1 cellular context compared by ENCODE assay signal in the genomic region with DNA sequence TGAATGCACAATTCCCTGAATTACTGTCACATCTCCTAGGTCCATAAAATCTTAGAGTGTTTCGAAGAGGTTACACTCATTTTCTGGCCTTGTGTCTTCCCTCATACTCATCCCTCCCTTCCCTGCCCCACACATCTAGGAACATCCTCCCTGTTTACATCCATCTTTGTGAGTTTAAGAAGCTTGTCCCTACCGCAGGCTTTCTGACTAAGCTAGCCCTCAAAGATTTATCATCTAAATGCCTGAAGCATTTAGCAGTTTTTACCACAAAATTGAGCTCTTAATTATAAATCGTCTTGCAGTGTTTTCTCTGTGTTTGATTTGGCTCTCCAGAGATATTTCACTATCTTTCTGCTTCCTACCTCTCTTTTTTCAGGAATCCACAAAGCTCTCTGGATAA.
TF ChIP-seq lines count a peak whose summit lies in the region.

No MANE protein-coding gene starts in this region.

TF ChIP-seq in GM23338, 12 proteins besides CTCF, POLR2A, EP300 and RAD21 (continued from another document):
- TF ChIP-seq, protein P1, sequence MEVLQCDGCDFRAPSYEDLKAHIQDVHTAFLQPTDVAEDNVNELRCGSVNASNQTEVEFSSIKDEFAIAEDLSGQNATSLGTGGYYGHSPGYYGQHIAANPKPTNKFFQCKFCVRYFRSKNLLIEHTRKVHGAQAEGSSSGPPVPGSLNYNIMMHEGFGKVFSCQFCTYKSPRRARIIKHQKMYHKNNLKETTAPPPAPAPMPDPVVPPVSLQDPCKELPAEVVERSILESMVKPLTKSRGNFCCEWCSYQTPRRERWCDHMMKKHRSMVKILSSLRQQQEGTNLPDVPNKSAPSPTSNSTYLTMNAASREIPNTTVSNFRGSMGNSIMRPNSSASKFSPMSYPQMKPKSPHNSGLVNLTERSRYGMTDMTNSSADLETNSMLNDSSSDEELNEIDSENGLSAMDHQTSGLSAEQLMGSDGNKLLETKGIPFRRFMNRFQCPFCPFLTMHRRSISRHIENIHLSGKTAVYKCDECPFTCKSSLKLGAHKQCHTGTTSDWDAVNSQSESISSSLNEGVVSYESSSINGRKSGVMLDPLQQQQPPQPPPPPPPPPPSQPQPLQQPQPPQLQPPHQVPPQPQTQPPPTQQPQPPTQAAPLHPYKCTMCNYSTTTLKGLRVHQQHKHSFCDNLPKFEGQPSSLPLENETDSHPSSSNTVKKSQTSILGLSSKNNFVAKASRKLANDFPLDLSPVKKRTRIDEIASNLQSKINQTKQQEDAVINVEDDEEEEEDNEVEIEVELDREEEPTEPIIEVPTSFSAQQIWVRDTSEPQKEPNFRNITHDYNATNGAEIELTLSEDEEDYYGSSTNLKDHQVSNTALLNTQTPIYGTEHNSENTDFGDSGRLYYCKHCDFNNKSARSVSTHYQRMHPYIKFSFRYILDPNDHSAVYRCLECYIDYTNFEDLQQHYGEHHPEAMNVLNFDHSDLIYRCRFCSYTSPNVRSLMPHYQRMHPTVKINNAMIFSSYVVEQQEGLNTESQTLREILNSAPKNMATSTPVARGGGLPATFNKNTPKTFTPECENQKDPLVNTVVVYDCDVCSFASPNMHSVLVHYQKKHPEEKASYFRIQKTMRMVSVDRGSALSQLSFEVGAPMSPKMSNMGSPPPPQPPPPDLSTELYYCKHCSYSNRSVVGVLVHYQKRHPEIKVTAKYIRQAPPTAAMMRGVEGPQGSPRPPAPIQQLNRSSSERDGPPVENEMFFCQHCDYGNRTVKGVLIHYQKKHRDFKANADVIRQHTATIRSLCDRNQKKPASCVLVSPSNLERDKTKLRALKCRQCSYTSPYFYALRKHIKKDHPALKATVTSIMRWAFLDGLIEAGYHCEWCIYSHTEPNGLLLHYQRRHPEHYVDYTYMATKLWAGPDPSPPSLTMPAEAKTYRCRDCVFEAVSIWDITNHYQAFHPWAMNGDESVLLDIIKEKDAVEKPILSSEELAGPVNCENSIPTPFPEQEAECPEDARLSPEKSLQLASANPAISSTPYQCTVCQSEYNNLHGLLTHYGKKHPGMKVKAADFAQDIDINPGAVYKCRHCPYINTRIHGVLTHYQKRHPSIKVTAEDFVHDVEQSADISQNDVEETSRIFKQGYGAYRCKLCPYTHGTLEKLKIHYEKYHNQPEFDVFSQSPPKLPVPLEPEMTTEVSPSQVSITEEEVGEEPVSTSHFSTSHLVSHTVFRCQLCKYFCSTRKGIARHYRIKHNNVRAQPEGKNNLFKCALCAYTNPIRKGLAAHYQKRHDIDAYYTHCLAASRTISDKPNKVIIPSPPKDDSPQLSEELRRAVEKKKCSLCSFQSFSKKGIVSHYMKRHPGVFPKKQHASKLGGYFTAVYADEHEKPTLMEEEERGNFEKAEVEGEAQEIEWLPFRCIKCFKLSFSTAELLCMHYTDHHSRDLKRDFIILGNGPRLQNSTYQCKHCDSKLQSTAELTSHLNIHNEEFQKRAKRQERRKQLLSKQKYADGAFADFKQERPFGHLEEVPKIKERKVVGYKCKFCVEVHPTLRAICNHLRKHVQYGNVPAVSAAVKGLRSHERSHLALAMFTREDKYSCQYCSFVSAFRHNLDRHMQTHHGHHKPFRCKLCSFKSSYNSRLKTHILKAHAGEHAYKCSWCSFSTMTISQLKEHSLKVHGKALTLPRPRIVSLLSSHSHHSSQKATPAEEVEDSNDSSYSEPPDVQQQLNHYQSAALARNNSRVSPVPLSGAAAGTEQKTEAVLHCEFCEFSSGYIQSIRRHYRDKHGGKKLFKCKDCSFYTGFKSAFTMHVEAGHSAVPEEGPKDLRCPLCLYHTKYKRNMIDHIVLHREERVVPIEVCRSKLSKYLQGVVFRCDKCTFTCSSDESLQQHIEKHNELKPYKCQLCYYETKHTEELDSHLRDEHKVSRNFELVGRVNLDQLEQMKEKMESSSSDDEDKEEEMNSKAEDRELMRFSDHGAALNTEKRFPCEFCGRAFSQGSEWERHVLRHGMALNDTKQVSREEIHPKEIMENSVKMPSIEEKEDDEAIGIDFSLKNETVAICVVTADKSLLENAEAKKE (CRISPR knock-in tag; IDR thresholded peaks at IDR 0.05), result no peak
- TF ChIP-seq EZH2phosphoT487 (IDR thresholded peaks at IDR 0.05; ENCODE audit: unreplicated experiment) (no peak), CREB1 (CRISPR knock-in tag; IDR thresholded peaks at IDR 0.05; ENCODE audit: low read depth) (no peak), NANOG (IDR thresholded peaks at IDR 0.05; ENCODE audit: borderline replicate concordance) (no peak), STAT1 (IDR thresholded peaks at IDR 0.05; ENCODE audit: unreplicated experiment) (no peak), POLR2AphosphoS5 (IDR thresholded peaks at IDR 0.05; ENCODE audit: low read depth) (no peak)
- TF ChIP-seq, protein P2, sequence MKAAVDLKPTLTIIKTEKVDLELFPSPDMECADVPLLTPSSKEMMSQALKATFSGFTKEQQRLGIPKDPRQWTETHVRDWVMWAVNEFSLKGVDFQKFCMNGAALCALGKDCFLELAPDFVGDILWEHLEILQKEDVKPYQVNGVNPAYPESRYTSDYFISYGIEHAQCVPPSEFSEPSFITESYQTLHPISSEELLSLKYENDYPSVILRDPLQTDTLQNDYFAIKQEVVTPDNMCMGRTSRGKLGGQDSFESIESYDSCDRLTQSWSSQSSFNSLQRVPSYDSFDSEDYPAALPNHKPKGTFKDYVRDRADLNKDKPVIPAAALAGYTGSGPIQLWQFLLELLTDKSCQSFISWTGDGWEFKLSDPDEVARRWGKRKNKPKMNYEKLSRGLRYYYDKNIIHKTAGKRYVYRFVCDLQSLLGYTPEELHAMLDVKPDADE (IDR thresholded peaks at IDR 0.05), result no peak
- TF ChIP-seq, protein P3, sequence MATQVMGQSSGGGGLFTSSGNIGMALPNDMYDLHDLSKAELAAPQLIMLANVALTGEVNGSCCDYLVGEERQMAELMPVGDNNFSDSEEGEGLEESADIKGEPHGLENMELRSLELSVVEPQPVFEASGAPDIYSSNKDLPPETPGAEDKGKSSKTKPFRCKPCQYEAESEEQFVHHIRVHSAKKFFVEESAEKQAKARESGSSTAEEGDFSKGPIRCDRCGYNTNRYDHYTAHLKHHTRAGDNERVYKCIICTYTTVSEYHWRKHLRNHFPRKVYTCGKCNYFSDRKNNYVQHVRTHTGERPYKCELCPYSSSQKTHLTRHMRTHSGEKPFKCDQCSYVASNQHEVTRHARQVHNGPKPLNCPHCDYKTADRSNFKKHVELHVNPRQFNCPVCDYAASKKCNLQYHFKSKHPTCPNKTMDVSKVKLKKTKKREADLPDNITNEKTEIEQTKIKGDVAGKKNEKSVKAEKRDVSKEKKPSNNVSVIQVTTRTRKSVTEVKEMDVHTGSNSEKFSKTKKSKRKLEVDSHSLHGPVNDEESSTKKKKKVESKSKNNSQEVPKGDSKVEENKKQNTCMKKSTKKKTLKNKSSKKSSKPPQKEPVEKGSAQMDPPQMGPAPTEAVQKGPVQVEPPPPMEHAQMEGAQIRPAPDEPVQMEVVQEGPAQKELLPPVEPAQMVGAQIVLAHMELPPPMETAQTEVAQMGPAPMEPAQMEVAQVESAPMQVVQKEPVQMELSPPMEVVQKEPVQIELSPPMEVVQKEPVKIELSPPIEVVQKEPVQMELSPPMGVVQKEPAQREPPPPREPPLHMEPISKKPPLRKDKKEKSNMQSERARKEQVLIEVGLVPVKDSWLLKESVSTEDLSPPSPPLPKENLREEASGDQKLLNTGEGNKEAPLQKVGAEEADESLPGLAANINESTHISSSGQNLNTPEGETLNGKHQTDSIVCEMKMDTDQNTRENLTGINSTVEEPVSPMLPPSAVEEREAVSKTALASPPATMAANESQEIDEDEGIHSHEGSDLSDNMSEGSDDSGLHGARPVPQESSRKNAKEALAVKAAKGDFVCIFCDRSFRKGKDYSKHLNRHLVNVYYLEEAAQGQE (IDR thresholded peaks at IDR 0.05; ENCODE audit: unreplicated experiment), result no peak
